24 cellular contexts compared by ENCODE assay signal in genomic region chr4:138056541-138056940, GRCh38.
DNase-seq lines count a peak whose midpoint lies in the region; ATAC-seq, FAIRE-seq and TF ChIP-seq lines count a peak whose summit lies in the region.
"Had no signal": no experiment of that assay in that cellular context is flagged by ENCODE, and none has a peak within 500 bp of the region (broad histone marks: within the 10 kb centered on the region; RNA-seq: fewer than 3 reads in every experiment).

No MANE protein-coding gene starts in this region.

- no peak for ATAC-seq in natural killer cell
- ATAC-seq: T-helper 17 cell had no signal

- no peak for FAIRE-seq in bronchial epithelial cell (lab: Jason Lieb, UNC)
- no peak for FAIRE-seq in urothelium cell line (lab: Jason Lieb, UNC)
- FAIRE-seq: GM18507, H54 had no signal

- no peaks in the 10 kb centered on the region for H3K4me1 Mint-ChIP-seq in natural killer cell
- H3K4me1 Mint-ChIP-seq: CD4-positive, CD25-positive, alpha-beta regulatory T cell; T-helper 17 cell had no signal

- H3K36me3 Mint-ChIP-seq in natural killer cell: no peaks in the 10 kb centered on the region
- H3K36me3 Mint-ChIP-seq: CD4-positive, CD25-positive, alpha-beta regulatory T cell had no signal

- H3K27me3 ChIP-seq in bronchial epithelial cell (ENCODE audit: control insufficient read depth, insufficient read depth, low read length): no peaks in the 10 kb centered on the region

- intact Hi-C loops in head of caudate nucleus (cut with DNase I): no loop called here
- intact Hi-C loops in natural killer cell (cut with micrococcal nuclease): no loop called here

- no peak overlapping the region for H3K27ac Mint-ChIP-seq in natural killer cell
- H3K27ac Mint-ChIP-seq: CD4-positive, CD25-positive, alpha-beta regulatory T cell; T-helper 17 cell had no signal

- DNase-seq in NCI-H510A treated with DMSO at 0.1 percent for 48 hours (lab: John Stamatoyannopoulos, UW) (peak; percentile 22), NCI-H510A (lab: John Stamatoyannopoulos, UW) (no peak), ELR (ENCODE audit: low read depth) (peak; percentile 8), NCI-H69 (lab: John Stamatoyannopoulos, UW) (peak; percentile 12), bronchial epithelial cell (ENCODE audit: low read depth) (peak; percentile 57), head of caudate nucleus (no peak), urothelium cell line (ENCODE audit: low spot score) (no peak), natural killer cell (no peak)
- DNase-seq: ACHN; CD4-positive, CD25-positive, alpha-beta regulatory T cell; KG1; MM.1S; NCI-H1694 treated with DMSO at 0.1 percent for 48 hours; NCI-H2081; NCI-H2171; NCI-H345; NCI-H524 treated with DMSO at 0.1 percent for 48 hours; NCI-H82; NK-92 treated with Interleukin-12 subunit alpha and Interleukin-12 subunit beta, amount 100 ng/mL, for 24 hours; SHP77 treated with DMSO at 0.1 percent for 48 hours; T-helper 17 cell had no signal

- peaks cover 4 to 5% of the 10 kb centered on the region in 2 donors for H3K9me3 Mint-ChIP-seq in natural killer cell

- H3K4me3 ChIP-seq in bronchial epithelial cell (ENCODE audit: low read depth, low read length): no peak overlapping the region
- H3K4me3 ChIP-seq: SK-N-MC had no signal

- TF ChIP-seq CTCF in bronchial epithelial cell (IDR thresholded peaks at IDR 0.05; ENCODE audit: insufficient read depth, low read length, severe bottlenecking): no peak
- TF ChIP-seq CTCF in natural killer cell (IDR thresholded peaks at IDR 0.05): no peak

- H3K36me3 ChIP-seq in bronchial epithelial cell (ENCODE audit: control insufficient read depth, insufficient read depth, low read length): no peaks in the 10 kb centered on the region

- H3K27me3 Mint-ChIP-seq in natural killer cell (ENCODE audit: low read depth in 2 of 2): no peaks in the 10 kb centered on the region
- H3K27me3 Mint-ChIP-seq: CD4-positive, CD25-positive, alpha-beta regulatory T cell; T-helper 17 cell had no signal

- H3K4me3 Mint-ChIP-seq in natural killer cell: no peak overlapping the region
- H3K4me3 Mint-ChIP-seq: CD4-positive, CD25-positive, alpha-beta regulatory T cell; T-helper 17 cell had no signal

Comparison
In these comparisons a context has a peak if more than half of its experiments do, and no peak if none do; other contexts are left out.
1. DNase-seq: peak in NCI-H510A treated with DMSO at 0.1 percent for 48 hours (single experiment), ELR (single experiment), NCI-H69 (single experiment) and bronchial epithelial cell (single experiment); none in NCI-H510A (single experiment), head of caudate nucleus (0 of 42), urothelium cell line (single experiment) and natural killer cell (single experiment).